In genomic region chr2:174577967-174578589, GRCh38 we compare ENCODE assay signal across 8 cellular contexts. TPM values are rescaled to one million over a fixed set of nuclear protein-coding genes. Genes with fewer than 3 reads are reported as not detected.
A peak's percentile ranks its signal among the peaks of the same experiment; 100 is the strongest.
DNase-seq lines count a peak whose midpoint lies in the region; ATAC-seq and TF ChIP-seq lines count a peak whose summit lies in the region.

No MANE protein-coding gene starts in this region.

- peak; percentile 48 for DNase-seq in DMS 273 (lab: John Stamatoyannopoulos, UW; ENCODE audit: unreplicated experiment)
- DNase-seq in DMS 273 treated with DMSO at 0.1 percent for 48 hours (lab: John Stamatoyannopoulos, UW), result no peak
- DNase-seq in SK-MEL-5 (ENCODE audit: low read depth, low spot score), result peak; percentile 71
- DNase-seq in cardiac fibroblast (ENCODE audit: low read depth in 2 of 2), result peak; percentile 77 to 85
- peak; percentile 76 for DNase-seq in myocyte (ENCODE audit: low read depth)
- DNase-seq in ecto neural progenitor cell (ENCODE audit: low spot score), result no peak
- DNase-seq in posterior vena cava (ENCODE audit: low spot score), result no peak

- no peak overlapping the region for H3K4me3 ChIP-seq in cardiac fibroblast (replicated peaks in 1 of 2; ENCODE audit: low read depth in 2 of 2, low read length in 2 of 2)

- intact Hi-C loops in posterior vena cava (cut with DNase I), result no loop called here

- in situ Hi-C loops in SK-MEL-5 (cut with HindIII; ENCODE audit: low pct_unique_long_range_greater_than_20kb, low sequenced_read_pairs), result no loop called here

- TF ChIP-seq CTCF in cardiac fibroblast (IDR thresholded peaks at IDR 0.05; ENCODE audit: low read depth, low read length), result peak; percentile 79

- ATAC-seq in HG02973 (IDR thresholded peaks at IDR 0.05; ENCODE audit: unreplicated experiment), result peak; percentile 61

RNA-seq across cellular contexts. Expression of gene WIPF1, which starts 19.5 kb away (rescaled TPM):
- 6.1 and 8.2 TPM in 2 replicates for total RNA-seq in SK-MEL-5 (2014; rRNA removed; shearing (Covaris generic))
- 29.2 and 29.7 TPM in 2 replicates for polyA plus RNA-seq in SK-MEL-5 (2015; cell fraction: cytosol; rRNA removed)
- 8.9 and 16.6 TPM in 2 replicates for polyA plus RNA-seq in SK-MEL-5 (2015; cell fraction: nucleus; rRNA removed)
- total RNA-seq in myocyte (14.2 and 16.2 TPM in 2 replicates), posterior vena cava (10 to 100 TPM; 59.9 to 65.1 TPM)
- 27.5 TPM for polyA plus RNA-seq in myocyte (2012)

Comparison
In these comparisons a context has a peak if more than half of its experiments do, and no peak if none do; other contexts are left out.
1. DNase-seq: peak in DMS 273 (single experiment), SK-MEL-5 (single experiment), cardiac fibroblast (2 of 2) and myocyte (single experiment); none in DMS 273 treated with DMSO at 0.1 percent for 48 hours (single experiment), ecto neural progenitor cell (single experiment) and posterior vena cava (single experiment).